In the genomic region with DNA sequence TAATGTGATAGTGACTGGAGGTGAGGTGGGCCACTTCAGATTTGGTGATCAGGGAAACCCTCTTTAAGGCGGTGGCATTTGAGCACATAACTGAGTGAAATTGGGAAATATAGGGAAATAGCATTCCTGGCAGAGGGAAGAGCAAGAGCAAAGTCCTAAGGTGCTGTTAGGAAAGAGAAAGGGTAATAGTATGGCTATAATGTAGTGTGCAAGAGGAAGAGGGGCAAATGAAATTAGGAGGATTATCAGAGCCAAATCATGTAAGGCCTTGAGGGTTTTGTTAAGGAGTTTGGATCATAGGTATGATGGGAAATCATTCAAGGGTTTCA, we compare ENCODE assay signal across 19 cellular contexts. TPM values are rescaled to one million over a fixed set of nuclear protein-coding genes. Genes with fewer than 3 reads are reported as not detected.
DNase-seq lines count a peak whose midpoint lies in the region; ATAC-seq, FAIRE-seq and TF ChIP-seq lines count a peak whose summit lies in the region.
"Had no signal": no experiment of that assay in that cellular context is flagged by ENCODE, and none has a peak within 500 bp of the region (broad histone marks: within the 10 kb centered on the region; RNA-seq: fewer than 3 reads in every experiment).

No MANE protein-coding gene starts in this region.

- peak overlapping the region; percentile 79 for H3K27ac ChIP-seq in HepG2 (ENCODE audit: extremely low read length, insufficient read depth, low read length)
- H3K27ac ChIP-seq in tibial artery, result peak overlapping the region; percentile 60 to 67
- H3K27ac ChIP-seq: SK-N-MC had no signal

- H3K36me3 Mint-ChIP-seq in WTC11, result 0 out of 2 replicates have a peak, but pooled peaks cover 1% of the 10 kb centered on the region
- H3K36me3 Mint-ChIP-seq in nephron progenitor cell (ENCODE audit: low read depth), result peaks cover 5% of the 10 kb centered on the region

- BruUV-seq in HepG2 (replicated peaks; lab: Mats Ljungman, UMichigan), result no TSS peak

- TF ChIP-seq CTCF in WTC11 (IDR thresholded peaks at IDR 0.05), result no peak
- no peak for TF ChIP-seq CTCF in HepG2 (CRISPR knock-in tag; IDR thresholded peaks at IDR 0.05)
- TF ChIP-seq CTCF in tibial artery (IDR thresholded peaks at IDR 0.05), result no peak
- TF ChIP-seq CTCF in nephron progenitor cell (IDR thresholded peaks at IDR 0.05), result no peak

- peak in 1 of 2 experiments; percentile 33; a peak in 2 of 4 replicates for TF ChIP-seq EP300 in HepG2 (IDR thresholded peaks at IDR 0.05; ENCODE audit: low read depth in 2 of 2, low read length in 2 of 2)
- TF ChIP-seq EP300 in HepG2 (CRISPR knock-in tag; IDR thresholded peaks at IDR 0.05; ENCODE audit: borderline replicate concordance), result no peak

- TF ChIP-seq POLR2A in H54 (IDR thresholded peaks at IDR 0.05; ENCODE audit: low read depth, low read length) (no peak), HepG2 (IDR thresholded peaks at IDR 0.05; ENCODE audit: insufficient read depth in 1 of 2, low read depth in 2 of 2, low read length in 2 of 2) (no peak)

- DNase-seq in H54 (ENCODE audit: insufficient read length, low spot score) (no peak), WTC11 (ENCODE audit: low spot score) (no peak), HepG2 (ENCODE audit: low spot score) (peak; percentile 64), tibial artery (no peak), nephron progenitor cell (no peak)
- no peak for DNase-seq in activated naive CD4-positive, alpha-beta T cell treated with anti-CD3 and anti-CD28 coated beads, Interleukin-2, amount 50 U/mL, for 16 hours
- DNase-seq: Caco-2, DMS153, HCEC 1CT, KBM-7, NCI-H1436, NCI-H2081, NCI-H510A treated with DMSO at 0.1 percent for 48 hours, NCI-H82, Peyer's patch had no signal

- peaks cover 6% of the 10 kb centered on the region for H3K9me3 Mint-ChIP-seq in WTC11
- H3K9me3 Mint-ChIP-seq in nephron progenitor cell, result peaks cover 2% of the 10 kb centered on the region

- intact Hi-C loops in HepG2 (cut with micrococcal nuclease; ENCODE audit: unreplicated experiment), result loop anchor here (10.0 kb wide), 1 partner anchor 138 kb away; no protein-coding TSS in a partner anchor
- intact Hi-C loops in tibial artery (cut with DNase I; ENCODE audit: low total_unique reads), result no loop called here

- H3K4me3 Mint-ChIP-seq in WTC11, result no peak overlapping the region
- no peak overlapping the region for H3K4me3 Mint-ChIP-seq in nephron progenitor cell

- in situ Hi-C loops in HepG2 (cut with HindIII; ENCODE audit: extremely low pct_ligation_motif_present, low pct_unique_long_range_greater_than_20kb), result no loop called here

- no peaks in the 10 kb centered on the region for H4K20me1 ChIP-seq in HepG2 (ENCODE audit: insufficient read depth, low read length)

- no peaks in the 10 kb centered on the region for H3K36me3 ChIP-seq in HepG2 (replicated peaks in 1 of 2; ENCODE audit: control insufficient read depth in 1 of 2, insufficient read depth in 2 of 2, low read length in 2 of 2)
- H3K36me3 ChIP-seq in tibial artery, result no peaks in the 10 kb centered on the region
- H3K36me3 ChIP-seq: Peyer's patch had no signal

- FAIRE-seq in H54 (lab: Jason Lieb, UNC), result peak; percentile 20
- peak; percentile 37 for FAIRE-seq in HepG2 (lab: Jason Lieb, UNC)

- H3K27me3 Mint-ChIP-seq in WTC11 (ENCODE audit: low read depth) (no peaks in the 10 kb centered on the region), nephron progenitor cell (ENCODE audit: low read depth, poor library complexity) (peaks cover 10% of the 10 kb centered on the region)

- H3K4me1 Mint-ChIP-seq in WTC11, result peaks cover 37% of the 10 kb centered on the region
- H3K4me1 Mint-ChIP-seq in nephron progenitor cell, result no peaks in the 10 kb centered on the region

- CTCF ChIA-PET in WTC11 (lab: Charles Lee) (no interaction called here), HepG2 (lab: Yijun Ruan, JAX; ENCODE audit: low intra/inter-chr PET ratio, low total read pairs) (no interaction called here)

- no peak overlapping the region; the same call in 1 of the 2 replicates for H3K9ac ChIP-seq in HepG2 (ENCODE audit: insufficient read depth, low read depth, low read length)

- TF ChIP-seq RAD21 in HepG2 (CRISPR knock-in tag; IDR thresholded peaks at IDR 0.05), result no peak

- H3K4me2 ChIP-seq in HepG2 (ENCODE audit: low read depth, low read length), result peak overlapping the region; percentile 53

- H3K9me3 ChIP-seq in HepG2 (ENCODE audit: low read length) (no peaks in the 10 kb centered on the region), tibial artery (no peaks in the 10 kb centered on the region)
- H3K9me3 ChIP-seq: Caco-2, Peyer's patch had no signal

- POLR2A ChIA-PET in WTC11 (lab: Charles Lee), result no interaction called here
- POLR2A ChIA-PET in HepG2 (lab: Yijun Ruan, JAX), result no interaction called here

- H3K4me3 ChIP-seq in HepG2 (replicated peaks in 1 of 3; ENCODE audit: insufficient read depth in 1 of 3, low read depth in 2 of 3, low read length in 3 of 3), result no peak overlapping the region
- H3K4me3 ChIP-seq in tibial artery, result no peak overlapping the region
- H3K4me3 ChIP-seq: Peyer's patch, SK-N-MC had no signal

- no peaks in the 10 kb centered on the region for H3K27me3 ChIP-seq in HepG2 (ENCODE audit: control insufficient read depth in 1 of 2, insufficient read depth in 2 of 2, low read length in 2 of 2)
- no peaks in the 10 kb centered on the region for H3K27me3 ChIP-seq in tibial artery
- H3K27me3 ChIP-seq: Peyer's patch had no signal

- H2AFZ ChIP-seq in HepG2 (ENCODE audit: low read length), result no peak overlapping the region

- no peaks in the 10 kb centered on the region for H3K79me2 ChIP-seq in HepG2 (ENCODE audit: insufficient read depth, low read length)

- ATAC-seq in WTC11, result no peak
- peak; percentile 92 for ATAC-seq in HepG2
- ATAC-seq in GM21576 (IDR thresholded peaks at IDR 0.05; ENCODE audit: unreplicated experiment), result no peak
- ATAC-seq: Right ventricle myocardium inferior had no signal

- H3K27ac Mint-ChIP-seq in WTC11 (peak overlapping the region; percentile 18; the same call in 1 of the 2 replicates), nephron progenitor cell (no peak overlapping the region)

- peaks cover 36% of the 10 kb centered on the region for H3K4me1 ChIP-seq in HepG2 (ENCODE audit: insufficient read depth, low read length)
- peaks cover 0 to 62% (median 22%) of the 10 kb centered on the region in 4 donors for H3K4me1 ChIP-seq in tibial artery

- 3% methylated on average over 1 of the region's 1 CpG for WGBS in HepG2 (ENCODE audit: low lambda C conversion rate)

TF ChIP-seq in HepG2, 621 proteins besides CTCF, POLR2A, EP300 and RAD21 (continues in another document):
- TF ChIP-seq ZNF766 (CRISPR knock-in tag; IDR thresholded peaks at IDR 0.05; ENCODE audit: borderline replicate concordance), result no peak
- TF ChIP-seq LCORL (IDR thresholded peaks at IDR 0.05), result peak; percentile 71
- TF ChIP-seq LCORL (CRISPR knock-in tag; IDR thresholded peaks at IDR 0.05), result peak; percentile 70
- peak; percentile 86 for TF ChIP-seq HNF4A (CRISPR knock-in tag; IDR thresholded peaks at IDR 0.05)

RNA-seq across cellular contexts. Expression of a gene that starts 27.8 kb away (rescaled TPM):
- total RNA-seq in WTC11 (2021) (0.07 to 0.11 TPM (median 0.11 TPM) in 3 replicates), HepG2 (2016; rRNA removed; fragmentation: Illumina TruSeq; extraction: Trizol) (0.02 TPM in 1 of 2 replicates, not detected in the other)
- not detected in 2 replicates for total RNA-seq in HepG2 (2016; cell fraction: cytosol; rRNA removed; fragmentation: Illumina TruSeq; extraction: Trizol; ENCODE audit: low read depth)
- 0.02 TPM in 1 of 2 replicates, not detected in the other for total RNA-seq in HepG2 (2016; cell fraction: insoluble cytoplasmic fraction; rRNA removed; fragmentation: Illumina TruSeq; extraction: Trizol)
- not detected in 2 replicates for total RNA-seq in HepG2 (2016; cell fraction: membrane; rRNA removed; fragmentation: Illumina TruSeq; extraction: Trizol)
- 0.12 and 0.19 TPM in 2 replicates for total RNA-seq in HepG2 (2016; cell fraction: nucleus; rRNA removed; fragmentation: Illumina TruSeq; extraction: Trizol)
- not detected in 2 replicates for polyA plus RNA-seq in HepG2 (2011; rRNA removed)
- polyA plus RNA-seq in HepG2 (2011; cell fraction: cytosol; rRNA removed), result not detected in 2 replicates
- 0.35 and 0.42 TPM in 2 replicates for polyA plus RNA-seq in HepG2 (2011; cell fraction: nucleus; rRNA removed)
- polyA plus RNA-seq in HepG2 (2012), result not detected in 2 replicates
- polyA plus RNA-seq in HepG2 (2016; cell fraction: cytosol; fragmentation: Illumina TruSeq; extraction: Trizol; ENCODE audit: low read depth), result not detected in 2 replicates
- polyA plus RNA-seq in HepG2 (2016; cell fraction: insoluble cytoplasmic fraction; fragmentation: Illumina TruSeq; extraction: Trizol; ENCODE audit: low read depth), result not detected in 2 replicates
- not detected in 2 replicates for polyA plus RNA-seq in HepG2 (2016; cell fraction: membrane; fragmentation: Illumina TruSeq; extraction: Trizol; ENCODE audit: low read depth)
- polyA plus RNA-seq in HepG2 (2016; cell fraction: nucleus; fragmentation: Illumina TruSeq; extraction: Trizol; ENCODE audit: insufficient read depth, low read depth), result not detected in 2 replicates
- 0.07 and 0.26 TPM in 2 replicates for polyA minus RNA-seq in HepG2 (2011; rRNA and poly(A)+ RNA removed; ENCODE audit: low replicate concordance)
- polyA minus RNA-seq in HepG2 (2011; cell fraction: cytosol; rRNA and poly(A)+ RNA removed), result not detected in 2 replicates
- 0.87 and 1.5 TPM in 2 replicates for polyA minus RNA-seq in HepG2 (2011; cell fraction: nucleus; rRNA and poly(A)+ RNA removed)
- total RNA-seq: Peyer's patch had no signal

RNA-seq across cellular contexts. Expression of a gene that starts 40.9 kb away (rescaled TPM):
- total RNA-seq in WTC11 (2021), result 2.1 to 3.4 TPM (median 3.1 TPM) in 3 replicates
- total RNA-seq in HepG2 (2016; rRNA removed; fragmentation: Illumina TruSeq; extraction: Trizol), result not detected in 2 replicates
- not detected in 2 replicates for total RNA-seq in HepG2 (2016; cell fraction: cytosol; rRNA removed; fragmentation: Illumina TruSeq; extraction: Trizol; ENCODE audit: low read depth)
- total RNA-seq in HepG2 (2016; cell fraction: insoluble cytoplasmic fraction; rRNA removed; fragmentation: Illumina TruSeq; extraction: Trizol), result not detected in 2 replicates
- total RNA-seq in HepG2 (2016; cell fraction: membrane; rRNA removed; fragmentation: Illumina TruSeq; extraction: Trizol), result not detected in 2 replicates
- total RNA-seq in HepG2 (2016; cell fraction: nucleus; rRNA removed; fragmentation: Illumina TruSeq; extraction: Trizol), result not detected in 2 replicates
- 0.15 and 0.31 TPM in 2 replicates for polyA plus RNA-seq in HepG2 (2011; rRNA removed)
- 0.14 and 0.48 TPM in 2 replicates for polyA plus RNA-seq in HepG2 (2011; cell fraction: cytosol; rRNA removed)
- 1.4 and 1.6 TPM in 2 replicates for polyA plus RNA-seq in HepG2 (2011; cell fraction: nucleus; rRNA removed)
- not detected in 2 replicates for polyA plus RNA-seq in HepG2 (2012)
- polyA plus RNA-seq in HepG2 (2016; cell fraction: cytosol; fragmentation: Illumina TruSeq; extraction: Trizol; ENCODE audit: low read depth), result not detected in 2 replicates
- not detected in 2 replicates for polyA plus RNA-seq in HepG2 (2016; cell fraction: insoluble cytoplasmic fraction; fragmentation: Illumina TruSeq; extraction: Trizol; ENCODE audit: low read depth)
- polyA plus RNA-seq in HepG2 (2016; cell fraction: membrane; fragmentation: Illumina TruSeq; extraction: Trizol; ENCODE audit: low read depth), result not detected in 2 replicates
- not detected in 2 replicates for polyA plus RNA-seq in HepG2 (2016; cell fraction: nucleus; fragmentation: Illumina TruSeq; extraction: Trizol; ENCODE audit: insufficient read depth, low read depth)
- 0.20 TPM in 1 of 2 replicates, not detected in the other for polyA minus RNA-seq in HepG2 (2011; rRNA and poly(A)+ RNA removed; ENCODE audit: low replicate concordance)
- not detected in 2 replicates for polyA minus RNA-seq in HepG2 (2011; cell fraction: cytosol; rRNA and poly(A)+ RNA removed)
- polyA minus RNA-seq in HepG2 (2011; cell fraction: nucleus; rRNA and poly(A)+ RNA removed), result 0.13 TPM in 1 of 2 replicates, not detected in the other
- total RNA-seq: A673, Peyer's patch, Right ventricle myocardium inferior had no signal
